Comparison of ENCODE assay signal across 9 cellular contexts in the genomic region with DNA sequence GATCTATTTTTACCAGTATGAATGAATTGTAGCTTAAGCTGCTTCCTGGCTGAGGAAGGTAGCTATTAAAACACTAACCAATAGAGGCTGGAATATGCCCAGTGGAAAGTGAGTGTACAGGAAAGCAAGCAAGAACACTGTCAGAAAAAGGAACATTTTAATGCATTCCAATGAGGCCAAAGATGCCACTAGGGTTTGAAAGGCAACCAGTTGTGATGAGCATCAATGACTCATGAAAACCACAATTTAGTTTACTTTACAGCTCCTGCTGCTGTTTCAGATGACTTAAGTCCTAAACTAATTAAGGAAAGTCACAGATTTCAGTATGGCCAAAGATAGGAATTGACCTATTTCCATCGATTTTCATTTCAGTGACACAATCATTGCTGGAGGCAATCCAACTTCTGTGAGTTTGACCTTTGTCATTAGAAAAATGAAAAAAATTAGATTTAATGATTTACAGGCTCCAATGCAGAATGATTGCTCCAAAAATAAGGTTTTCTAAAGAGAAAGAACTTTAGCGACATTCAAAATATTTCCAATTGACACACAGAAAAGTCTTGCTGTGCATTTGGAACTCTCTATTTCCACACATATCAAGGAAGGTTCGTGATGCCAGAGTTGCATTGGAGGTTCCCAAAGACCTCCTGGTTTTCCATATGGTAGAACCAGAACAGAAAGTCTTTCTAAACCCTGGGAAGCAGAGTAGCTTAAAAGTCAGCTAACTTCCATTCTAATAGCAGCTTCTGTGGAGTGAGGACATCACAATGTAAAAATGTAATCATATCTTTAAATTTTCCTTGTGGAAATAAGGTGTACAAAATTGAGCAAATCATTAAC.
DNase-seq lines count a peak whose midpoint lies in the region; ATAC-seq lines count a peak whose summit lies in the region.
"Had no signal": no experiment of that assay in that cellular context is flagged by ENCODE, and none has a peak within 500 bp of the region (broad histone marks: within the 10 kb centered on the region; RNA-seq: fewer than 3 reads in every experiment).

No MANE protein-coding gene starts in this region.

- peak; percentile 98 for DNase-seq in GM04503 (ENCODE audit: low read depth)
- peak; percentile 30 for DNase-seq in NOMO-1 treated with dmso at 0.1 percent for 144 hours (lab: John Stamatoyannopoulos, UW; ENCODE audit: unreplicated experiment)
- peak; percentile 98 for DNase-seq in dermis blood vessel endothelial cell
- DNase-seq in pons (ENCODE audit: low spot score) = peak; percentile 4
- no peak for DNase-seq in activated CD4-positive, CD25-positive, alpha-beta regulatory T cell treated with anti-CD3 and anti-CD28 coated beads, Interleukin-2, amount 50 U/mL, for 72 hours
- DNase-seq in HUDEP-2 (lab: John Stamatoyannopoulos, UW; ENCODE audit: unreplicated experiment in 76 of 76) = no peak
- DNase-seq: glutamatergic neuron had no signal

- ATAC-seq in GM18519 (IDR thresholded peaks at IDR 0.05; ENCODE audit: low FRiP score, unreplicated experiment) (no peak), HG03342 (IDR thresholded peaks at IDR 0.05; ENCODE audit: unreplicated experiment) (no peak)

Comparison
In these comparisons a context has a peak if more than half of its experiments do, and no peak if none do; other contexts are left out.
1. DNase-seq: peak in GM04503 (single experiment), NOMO-1 treated with dmso at 0.1 percent for 144 hours (single experiment), dermis blood vessel endothelial cell (single experiment) and pons (single experiment); none in activated CD4-positive, CD25-positive, alpha-beta regulatory T cell treated with anti-CD3 and anti-CD28 coated beads, Interleukin-2, amount 50 U/mL, for 72 hours (single experiment) and HUDEP-2 (0 of 76).